1 cellular context compared by ENCODE assay signal in the genomic region with DNA sequence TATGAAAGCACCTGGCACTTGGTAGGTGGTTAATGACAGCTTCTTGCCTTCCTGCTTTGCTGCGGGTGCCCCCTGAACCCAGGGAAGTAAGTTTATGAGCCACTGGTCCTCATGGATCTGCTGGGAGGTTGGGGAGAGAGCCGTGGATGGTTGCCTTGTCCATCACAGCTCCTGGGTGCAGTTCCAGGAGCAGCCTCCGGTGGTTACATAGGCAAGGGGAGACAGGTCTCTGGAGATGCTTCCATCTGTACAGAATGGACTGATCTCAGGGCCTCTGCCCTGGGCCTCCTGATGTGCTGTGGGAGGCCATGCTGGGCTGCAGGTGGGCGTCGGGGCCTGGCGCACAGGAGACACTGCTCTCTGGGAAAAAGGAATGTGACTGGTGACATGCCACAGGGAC.
TF ChIP-seq lines count a peak whose summit lies in the region.

No MANE protein-coding gene starts in this region.

TF ChIP-seq in K562, 482 proteins besides CTCF, POLR2A, EP300 and RAD21:
- TF ChIP-seq POLR2G (IDR thresholded peaks at IDR 0.05; ENCODE audit: low read depth, low read length), result no peak
- TF ChIP-seq ZNF3 (CRISPR knock-in tag; IDR thresholded peaks at IDR 0.05), result no peak
- no peak for TF ChIP-seq SETDB1 (IDR thresholded peaks at IDR 0.05; ENCODE audit: low read length)
- TF ChIP-seq MCM2 (IDR thresholded peaks at IDR 0.05; ENCODE audit: low read depth), result no peak
- TF ChIP-seq, protein P1, sequence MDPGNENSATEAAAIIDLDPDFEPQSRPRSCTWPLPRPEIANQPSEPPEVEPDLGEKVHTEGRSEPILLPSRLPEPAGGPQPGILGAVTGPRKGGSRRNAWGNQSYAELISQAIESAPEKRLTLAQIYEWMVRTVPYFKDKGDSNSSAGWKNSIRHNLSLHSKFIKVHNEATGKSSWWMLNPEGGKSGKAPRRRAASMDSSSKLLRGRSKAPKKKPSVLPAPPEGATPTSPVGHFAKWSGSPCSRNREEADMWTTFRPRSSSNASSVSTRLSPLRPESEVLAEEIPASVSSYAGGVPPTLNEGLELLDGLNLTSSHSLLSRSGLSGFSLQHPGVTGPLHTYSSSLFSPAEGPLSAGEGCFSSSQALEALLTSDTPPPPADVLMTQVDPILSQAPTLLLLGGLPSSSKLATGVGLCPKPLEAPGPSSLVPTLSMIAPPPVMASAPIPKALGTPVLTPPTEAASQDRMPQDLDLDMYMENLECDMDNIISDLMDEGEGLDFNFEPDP (CRISPR knock-in tag; IDR thresholded peaks at IDR 0.05), result no peak
- no peak for TF ChIP-seq ELF2 (CRISPR knock-in tag; IDR thresholded peaks at IDR 0.05)
- TF ChIP-seq ZKSCAN3 (CRISPR knock-in tag; IDR thresholded peaks at IDR 0.05), result no peak
- TF ChIP-seq NCOA2 (IDR thresholded peaks at IDR 0.05; ENCODE audit: partially characterized antibody in 2 of 2), result no peak
- TF ChIP-seq, protein P2, sequence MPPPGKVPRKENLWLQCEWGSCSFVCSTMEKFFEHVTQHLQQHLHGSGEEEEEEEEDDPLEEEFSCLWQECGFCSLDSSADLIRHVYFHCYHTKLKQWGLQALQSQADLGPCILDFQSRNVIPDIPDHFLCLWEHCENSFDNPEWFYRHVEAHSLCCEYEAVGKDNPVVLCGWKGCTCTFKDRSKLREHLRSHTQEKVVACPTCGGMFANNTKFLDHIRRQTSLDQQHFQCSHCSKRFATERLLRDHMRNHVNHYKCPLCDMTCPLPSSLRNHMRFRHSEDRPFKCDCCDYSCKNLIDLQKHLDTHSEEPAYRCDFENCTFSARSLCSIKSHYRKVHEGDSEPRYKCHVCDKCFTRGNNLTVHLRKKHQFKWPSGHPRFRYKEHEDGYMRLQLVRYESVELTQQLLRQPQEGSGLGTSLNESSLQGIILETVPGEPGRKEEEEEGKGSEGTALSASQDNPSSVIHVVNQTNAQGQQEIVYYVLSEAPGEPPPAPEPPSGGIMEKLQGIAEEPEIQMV (tag; conservative IDR thresholded peaks at IDR 0.05; ENCODE audit: low read depth), result no peak
- no peak for TF ChIP-seq PTRF (tag; IDR thresholded peaks at IDR 0.05)
- no peak for TF ChIP-seq ILF3 (IDR thresholded peaks at IDR 0.05; ENCODE audit: borderline replicate concordance)
- TF ChIP-seq, protein P3, sequence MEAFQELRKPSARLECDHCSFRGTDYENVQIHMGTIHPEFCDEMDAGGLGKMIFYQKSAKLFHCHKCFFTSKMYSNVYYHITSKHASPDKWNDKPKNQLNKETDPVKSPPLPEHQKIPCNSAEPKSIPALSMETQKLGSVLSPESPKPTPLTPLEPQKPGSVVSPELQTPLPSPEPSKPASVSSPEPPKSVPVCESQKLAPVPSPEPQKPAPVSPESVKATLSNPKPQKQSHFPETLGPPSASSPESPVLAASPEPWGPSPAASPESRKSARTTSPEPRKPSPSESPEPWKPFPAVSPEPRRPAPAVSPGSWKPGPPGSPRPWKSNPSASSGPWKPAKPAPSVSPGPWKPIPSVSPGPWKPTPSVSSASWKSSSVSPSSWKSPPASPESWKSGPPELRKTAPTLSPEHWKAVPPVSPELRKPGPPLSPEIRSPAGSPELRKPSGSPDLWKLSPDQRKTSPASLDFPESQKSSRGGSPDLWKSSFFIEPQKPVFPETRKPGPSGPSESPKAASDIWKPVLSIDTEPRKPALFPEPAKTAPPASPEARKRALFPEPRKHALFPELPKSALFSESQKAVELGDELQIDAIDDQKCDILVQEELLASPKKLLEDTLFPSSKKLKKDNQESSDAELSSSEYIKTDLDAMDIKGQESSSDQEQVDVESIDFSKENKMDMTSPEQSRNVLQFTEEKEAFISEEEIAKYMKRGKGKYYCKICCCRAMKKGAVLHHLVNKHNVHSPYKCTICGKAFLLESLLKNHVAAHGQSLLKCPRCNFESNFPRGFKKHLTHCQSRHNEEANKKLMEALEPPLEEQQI (IDR thresholded peaks at IDR 0.05), result no peak
- TF ChIP-seq KLF16 (IDR thresholded peaks at IDR 0.05), result no peak
- no peak for TF ChIP-seq PRPF4 (IDR thresholded peaks at IDR 0.05; ENCODE audit: insufficient read depth, low read depth, low read length, poor library complexity, severe bottlenecking)
- TF ChIP-seq, protein P4, sequence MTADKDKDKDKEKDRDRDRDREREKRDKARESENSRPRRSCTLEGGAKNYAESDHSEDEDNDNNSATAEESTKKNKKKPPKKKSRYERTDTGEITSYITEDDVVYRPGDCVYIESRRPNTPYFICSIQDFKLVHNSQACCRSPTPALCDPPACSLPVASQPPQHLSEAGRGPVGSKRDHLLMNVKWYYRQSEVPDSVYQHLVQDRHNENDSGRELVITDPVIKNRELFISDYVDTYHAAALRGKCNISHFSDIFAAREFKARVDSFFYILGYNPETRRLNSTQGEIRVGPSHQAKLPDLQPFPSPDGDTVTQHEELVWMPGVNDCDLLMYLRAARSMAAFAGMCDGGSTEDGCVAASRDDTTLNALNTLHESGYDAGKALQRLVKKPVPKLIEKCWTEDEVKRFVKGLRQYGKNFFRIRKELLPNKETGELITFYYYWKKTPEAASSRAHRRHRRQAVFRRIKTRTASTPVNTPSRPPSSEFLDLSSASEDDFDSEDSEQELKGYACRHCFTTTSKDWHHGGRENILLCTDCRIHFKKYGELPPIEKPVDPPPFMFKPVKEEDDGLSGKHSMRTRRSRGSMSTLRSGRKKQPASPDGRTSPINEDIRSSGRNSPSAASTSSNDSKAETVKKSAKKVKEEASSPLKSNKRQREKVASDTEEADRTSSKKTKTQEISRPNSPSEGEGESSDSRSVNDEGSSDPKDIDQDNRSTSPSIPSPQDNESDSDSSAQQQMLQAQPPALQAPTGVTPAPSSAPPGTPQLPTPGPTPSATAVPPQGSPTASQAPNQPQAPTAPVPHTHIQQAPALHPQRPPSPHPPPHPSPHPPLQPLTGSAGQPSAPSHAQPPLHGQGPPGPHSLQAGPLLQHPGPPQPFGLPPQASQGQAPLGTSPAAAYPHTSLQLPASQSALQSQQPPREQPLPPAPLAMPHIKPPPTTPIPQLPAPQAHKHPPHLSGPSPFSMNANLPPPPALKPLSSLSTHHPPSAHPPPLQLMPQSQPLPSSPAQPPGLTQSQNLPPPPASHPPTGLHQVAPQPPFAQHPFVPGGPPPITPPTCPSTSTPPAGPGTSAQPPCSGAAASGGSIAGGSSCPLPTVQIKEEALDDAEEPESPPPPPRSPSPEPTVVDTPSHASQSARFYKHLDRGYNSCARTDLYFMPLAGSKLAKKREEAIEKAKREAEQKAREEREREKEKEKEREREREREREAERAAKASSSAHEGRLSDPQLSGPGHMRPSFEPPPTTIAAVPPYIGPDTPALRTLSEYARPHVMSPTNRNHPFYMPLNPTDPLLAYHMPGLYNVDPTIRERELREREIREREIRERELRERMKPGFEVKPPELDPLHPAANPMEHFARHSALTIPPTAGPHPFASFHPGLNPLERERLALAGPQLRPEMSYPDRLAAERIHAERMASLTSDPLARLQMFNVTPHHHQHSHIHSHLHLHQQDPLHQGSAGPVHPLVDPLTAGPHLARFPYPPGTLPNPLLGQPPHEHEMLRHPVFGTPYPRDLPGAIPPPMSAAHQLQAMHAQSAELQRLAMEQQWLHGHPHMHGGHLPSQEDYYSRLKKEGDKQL (CRISPR knock-in tag; IDR thresholded peaks at IDR 0.05; ENCODE audit: borderline replicate concordance), result no peak
- TF ChIP-seq TEAD1 (CRISPR knock-in tag; IDR thresholded peaks at IDR 0.05), result no peak
